11 cellular contexts compared by ENCODE assay signal in genomic region chr2:19738707-19739106, GRCh38.
DNase-seq lines count a peak whose midpoint lies in the region; ATAC-seq and TF ChIP-seq lines count a peak whose summit lies in the region.
"Had no signal": no experiment of that assay in that cellular context is flagged by ENCODE, and none has a peak within 500 bp of the region (broad histone marks: within the 10 kb centered on the region; RNA-seq: fewer than 3 reads in every experiment).

No MANE protein-coding gene starts in this region.

- intact Hi-C loops in heart right ventricle (cut with DNase I) (no loop called here), sigmoid colon (cut with DNase I) (no loop called here)

- peak overlapping the region in 2 of 10 donors; percentile 39 to 40 for H3K27ac ChIP-seq in heart right ventricle
- peak overlapping the region; percentile 35 to 59 (median 44) for H3K27ac ChIP-seq in sigmoid colon

- 62 to 75% methylated on average over 11 of the region's 11 CpGs for WGBS in heart right ventricle, 2 donors
- 70 to 79% methylated on average over 11 of the region's 11 CpGs for WGBS in sigmoid colon, 2 donors

- peak; percentile 61 to 86 (median 78) for ATAC-seq in heart right ventricle

- no peaks in the 10 kb centered on the region for H3K36me3 ChIP-seq in heart right ventricle
- H3K36me3 ChIP-seq in sigmoid colon = no peaks in the 10 kb centered on the region
- H3K36me3 ChIP-seq in BE2C = no peaks in the 10 kb centered on the region

- H3K4me1 ChIP-seq in heart right ventricle (peaks cover 0 to 10% (median 0%) of the 10 kb centered on the region in 9 donors), sigmoid colon (peaks cover 0 to 17% (median 11%) of the 10 kb centered on the region in 4 donors), BE2C (no peaks in the 10 kb centered on the region)

- H3K27me3 ChIP-seq in heart right ventricle = no peaks in the 10 kb centered on the region
- no peaks in the 10 kb centered on the region for H3K27me3 ChIP-seq in sigmoid colon
- 0 out of 2 replicates have a peak, but pooled peaks cover 4% of the 10 kb centered on the region for H3K27me3 ChIP-seq in BE2C

- TF ChIP-seq CTCF in AG10803 (conservative IDR thresholded peaks at IDR 0.05; ENCODE audit: low read length) (no peak), astrocyte of the spinal cord (IDR thresholded peaks at IDR 0.05; ENCODE audit: low read depth, low read length) (no peak), heart right ventricle (IDR thresholded peaks at IDR 0.05) (no peak), sigmoid colon (IDR thresholded peaks at IDR 0.05) (no peak), BE2C (IDR thresholded peaks at IDR 0.05; ENCODE audit: low read depth, low read length) (no peak)

- DNase-seq in AG10803 (ENCODE audit: low read depth) (peak; percentile 80), astrocyte of the spinal cord (ENCODE audit: low read depth, low spot score) (peak; percentile 56), heart right ventricle (peak; percentile 50 to 52), sigmoid colon (peak; percentile 87), SKM-1 (lab: John Stamatoyannopoulos, UW; ENCODE audit: unreplicated experiment) (no peak), BE2C (no peak), NCI-H226 (no peak), NCI-H2227 treated with DMSO at 0.1 percent for 48 hours (lab: John Stamatoyannopoulos, UW) (no peak)
- DNase-seq: MV-4-11, NCI-H446 treated with DMSO at 0.1 percent for 48 hours, occipital lobe had no signal

- H3K4me3 ChIP-seq in AG10803 (ENCODE audit: low read length) (no peak overlapping the region), astrocyte of the spinal cord (ENCODE audit: low read depth, low read length) (no peak overlapping the region), heart right ventricle (no peak overlapping the region), sigmoid colon (no peak overlapping the region), BE2C (ENCODE audit: low read depth, low read length) (no peak overlapping the region)

- TF ChIP-seq EP300 in sigmoid colon (IDR thresholded peaks at IDR 0.05) = no peak

- TF ChIP-seq POLR2A in sigmoid colon (IDR thresholded peaks at IDR 0.05) = no peak

- H3K9me3 ChIP-seq in heart right ventricle = peaks cover 0 to 6% (median 0%) of the 10 kb centered on the region in 11 donors
- H3K9me3 ChIP-seq in sigmoid colon = no peaks in the 10 kb centered on the region
- no peaks in the 10 kb centered on the region for H3K9me3 ChIP-seq in BE2C

- in situ Hi-C loops in astrocyte of the spinal cord (cut with HindIII; ENCODE audit: low sequenced_read_pairs) = no loop called here

Comparison
In these comparisons a context has a peak if more than half of its experiments do, and no peak if none do; other contexts are left out.
1. DNase-seq: peak in AG10803 (single experiment), astrocyte of the spinal cord (single experiment), heart right ventricle (2 of 2) and sigmoid colon (single experiment); none in SKM-1 (single experiment), BE2C (single experiment), NCI-H226 (single experiment) and NCI-H2227 treated with DMSO at 0.1 percent for 48 hours (single experiment).